In the genomic region with DNA sequence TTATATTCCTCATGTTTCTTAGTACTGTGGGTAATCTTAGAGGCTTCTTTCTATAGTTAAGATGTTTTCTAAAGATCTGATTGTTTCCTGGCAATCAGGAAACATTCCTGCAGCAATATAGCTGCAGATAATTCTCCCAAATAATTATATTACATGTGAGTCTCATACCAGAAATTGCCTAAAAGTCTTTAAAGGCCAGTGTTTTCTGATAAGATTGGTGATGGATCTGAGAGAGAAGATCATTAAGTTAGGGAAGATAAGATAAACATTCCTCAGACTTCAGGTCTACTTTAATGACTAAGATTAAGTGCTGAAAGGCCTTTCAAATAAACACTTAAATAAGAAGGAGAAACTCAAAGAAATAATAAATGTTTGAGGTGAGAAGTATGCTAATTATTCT, we compare ENCODE assay signal across 7 cellular contexts.
"Had no signal": no experiment of that assay in that cellular context is flagged by ENCODE, and none has a peak within 500 bp of the region (broad histone marks: within the 10 kb centered on the region; RNA-seq: fewer than 3 reads in every experiment).

No MANE protein-coding gene starts in this region.

- H3K4me3 ChIP-seq: GM23248 had no signal

- DNase-seq: GM23248, GOT3, H9, HCEC 1CT, KBM-7 had no signal

- ATAC-seq: HepG2 had no signal

- FAIRE-seq: HepG2 had no signal

- H3K27ac ChIP-seq: GM23248, HL-60 had no signal

- H3K9ac ChIP-seq: GM23248 had no signal

- H2AFZ ChIP-seq: GM23248 had no signal
